17 cellular contexts compared by ENCODE assay signal in genomic region chr1:231311696-231312095, GRCh38. TPM values are rescaled to one million over a fixed set of nuclear protein-coding genes. Genes with fewer than 3 reads are reported as not detected.
DNase-seq lines count a peak whose midpoint lies in the region; TF ChIP-seq lines count a peak whose summit lies in the region.
"Had no signal": no experiment of that assay in that cellular context is flagged by ENCODE, and none has a peak within 500 bp of the region (broad histone marks: within the 10 kb centered on the region; RNA-seq: fewer than 3 reads in every experiment).

No MANE protein-coding gene starts in this region.

- H3K4me2 ChIP-seq in neural progenitor cell, result no peak overlapping the region
- H3K4me2 ChIP-seq: A549, GM23338 had no signal

- H3K4me1 Mint-ChIP-seq in neural progenitor cell, result no peaks in the 10 kb centered on the region
- H3K4me1 Mint-ChIP-seq: GM23338 had no signal

- H3K36me3 ChIP-seq in vagina (no peaks in the 10 kb centered on the region), neural progenitor cell (no peaks in the 10 kb centered on the region)

- H3K4me1 ChIP-seq in vagina (no peaks in the 10 kb centered on the region), neural progenitor cell (no peaks in the 10 kb centered on the region)
- H3K4me1 ChIP-seq: A549, Caco-2 had no signal

- H3K9me3 ChIP-seq in vagina (no peaks in the 10 kb centered on the region), neural progenitor cell (ENCODE audit: low read depth) (no peaks in the 10 kb centered on the region)
- H3K9me3 ChIP-seq: A549, Caco-2 had no signal

- H2AFZ ChIP-seq in neural progenitor cell (replicated peaks), result no peak overlapping the region
- H2AFZ ChIP-seq: GM23338 had no signal

- H3K27me3 ChIP-seq in vagina (no peaks in the 10 kb centered on the region), neural progenitor cell (no peaks in the 10 kb centered on the region)

- intact Hi-C loops in vagina (cut with DNase I), result no loop called here

- no peaks in the 10 kb centered on the region for H3K9me3 Mint-ChIP-seq in neural progenitor cell
- H3K9me3 Mint-ChIP-seq: CD4-positive, alpha-beta T cell; GM23338 had no signal

- no peaks in the 10 kb centered on the region for H4K20me1 ChIP-seq in neural progenitor cell (ENCODE audit: low read depth)

- H3K79me2 ChIP-seq in neural progenitor cell (ENCODE audit: low read depth), result no peaks in the 10 kb centered on the region

- no peaks in the 10 kb centered on the region for H3F3A ChIP-seq in neural progenitor cell (ENCODE audit: low read depth)

- no peak overlapping the region for H3K4me3 Mint-ChIP-seq in neural progenitor cell
- H3K4me3 Mint-ChIP-seq: CD4-positive, alpha-beta T cell; GM23338 had no signal

- DNase-seq in NCI-H2171 treated with DMSO at 0.1 percent for 48 hours (lab: John Stamatoyannopoulos, UW) (peak; percentile 15), NCI-H2171 (lab: John Stamatoyannopoulos, UW) (no peak), NCI-H69 (lab: John Stamatoyannopoulos, UW) (peak; percentile 40), ecto neural progenitor cell (ENCODE audit: low spot score) (peak; percentile 14), vagina (ENCODE audit: extremely low spot score in 2 of 2) (peak; percentile 42 to 87), MV-4-11 (lab: John Stamatoyannopoulos, UW) (no peak), neural progenitor cell (ENCODE audit: low spot score) (no peak)
- DNase-seq: AML-193; Caco-2; CD4-positive, alpha-beta T cell; DMS79 treated with DMSO at 0.1 percent for 48 hours; GF-D8; HCEC 1CT had no signal

- TF ChIP-seq CTCF in vagina (IDR thresholded peaks at IDR 0.05) (no peak), neural progenitor cell (IDR thresholded peaks at IDR 0.05) (no peak)

- H3K9ac ChIP-seq in neural progenitor cell, result no peak overlapping the region

- no peak for TF ChIP-seq POLR2A in vagina (IDR thresholded peaks at IDR 0.05)

- H3K36me3 Mint-ChIP-seq in neural progenitor cell, result no peaks in the 10 kb centered on the region

- no peaks in the 10 kb centered on the region for H3K27me3 Mint-ChIP-seq in neural progenitor cell (ENCODE audit: insufficient read depth, low read depth)
- H3K27me3 Mint-ChIP-seq: CD4-positive, alpha-beta T cell had no signal

- no peak overlapping the region for H3K27ac Mint-ChIP-seq in neural progenitor cell
- H3K27ac Mint-ChIP-seq: CD4-positive, alpha-beta T cell; GM23338 had no signal

- H3K4me3 ChIP-seq in vagina (no peak overlapping the region), neural progenitor cell (no peak overlapping the region)
- H3K4me3 ChIP-seq: A549, GM23338 had no signal

- H3K27ac ChIP-seq in vagina (no peak overlapping the region), neural progenitor cell (no peak overlapping the region)
- H3K27ac ChIP-seq: 22Rv1, A549, C4-2B had no signal

RNA-seq across cellular contexts. Expression of gene EXOC8, which starts 26.0 kb away (rescaled TPM):
- 11.5 TPM for total RNA-seq in vagina
- 10.3 and 11.8 TPM in 2 replicates for total RNA-seq in neural progenitor cell (ENCODE audit: low replicate concordance)

RNA-seq across cellular contexts. Expression of gene SPRTN, which starts 26.4 kb away (rescaled TPM):
- total RNA-seq in vagina, result 22.6 TPM
- total RNA-seq in neural progenitor cell (ENCODE audit: low replicate concordance), result 18.7 and 21.5 TPM in 2 replicates

Comparison
In these comparisons a context has a peak if more than half of its experiments do, and no peak if none do; other contexts are left out.
1. DNase-seq: peak in NCI-H2171 treated with DMSO at 0.1 percent for 48 hours (single experiment), NCI-H69 (single experiment), ecto neural progenitor cell (single experiment) and vagina (2 of 2); none in NCI-H2171 (single experiment), MV-4-11 (single experiment) and neural progenitor cell (single experiment).